Comparison of ENCODE assay signal across 24 cellular contexts in genomic region chr7:107123392-107123791, GRCh38.
"Had no signal": no experiment of that assay in that cellular context is flagged by ENCODE, and none has a peak within 500 bp of the region (broad histone marks: within the 10 kb centered on the region; RNA-seq: fewer than 3 reads in every experiment).

No MANE protein-coding gene starts in this region.

- H3K27ac Mint-ChIP-seq: effector memory CD8-positive, alpha-beta T cell; nephron progenitor cell had no signal

- H3K4me3 Mint-ChIP-seq: nephron progenitor cell; stimulated activated memory B cell treated with anti-CD40 and anti-IgM and Interleukin-4, amounts not matched to agents 10 μg/mL and 1 μg/mL and 100 μg/mL, for 72 hours had no signal

- H3K36me3 Mint-ChIP-seq: naive thymus-derived CD8-positive, alpha-beta T cell; stimulated activated memory B cell treated with anti-CD40 and anti-IgM and Interleukin-4, amounts not matched to agents 10 μg/mL and 1 μg/mL and 100 μg/mL, for 72 hours had no signal

- H3K36me3 ChIP-seq: gastrocnemius medialis, left lung, pancreas, spleen, thoracic aorta, tibial nerve, upper lobe of right lung, vagina had no signal

- H3K4me3 ChIP-seq: gastrocnemius medialis, left lung, pancreas, spleen, thoracic aorta, tibial nerve, upper lobe of right lung, vagina had no signal

- H3K27me3 Mint-ChIP-seq: naive thymus-derived CD8-positive, alpha-beta T cell; stimulated activated memory B cell treated with anti-CD40 and anti-IgM and Interleukin-4, amounts not matched to agents 10 μg/mL and 1 μg/mL and 100 μg/mL, for 72 hours had no signal

- FAIRE-seq: endometrium, pancreas had no signal

- H3K27me3 ChIP-seq: gastrocnemius medialis, left lung, pancreas, spleen, tibial nerve, upper lobe of right lung, vagina had no signal

- H3K9me3 Mint-ChIP-seq: effector memory CD8-positive, alpha-beta T cell; naive thymus-derived CD8-positive, alpha-beta T cell; nephron progenitor cell; stimulated activated memory B cell treated with anti-CD40 and anti-IgM and Interleukin-4, amounts not matched to agents 10 μg/mL and 1 μg/mL and 100 μg/mL, for 72 hours had no signal

- H3K27ac ChIP-seq: gastrocnemius medialis, pancreas, thoracic aorta had no signal

- ATAC-seq: effector memory CD8-positive, alpha-beta T cell; gastrocnemius medialis; naive thymus-derived CD8-positive, alpha-beta T cell; pancreas; stimulated activated memory B cell treated with anti-CD40 and anti-IgM and Interleukin-4, amounts not matched to agents 10 μg/mL and 1 μg/mL and 100 μg/mL, for 72 hours; stimulated activated naive CD8-positive, alpha-beta T cell treated with anti-CD3 and anti-CD28 coated beads, Interleukin-15, Interleukin-2, amounts not matched to agents 100 U/mL and 50 U/mL, for 24 hours had no signal

- H3K4me1 ChIP-seq: gastrocnemius medialis, pancreas, upper lobe of right lung had no signal

- H3K9me3 ChIP-seq: gastrocnemius medialis, left lung, pancreas, spleen, thoracic aorta, tibial nerve, upper lobe of right lung, vagina had no signal

- DNase-seq: cortex of kidney; effector memory CD8-positive, alpha-beta T cell; erythroblast; gastrocnemius medialis; head of caudate nucleus; kidney; left lung; mammary epithelial cell; mesendoderm; midbrain; naive thymus-derived CD8-positive, alpha-beta T cell; nephron progenitor cell; occipital lobe; pancreas; retina; spleen; stimulated activated CD4-positive, alpha-beta T cell treated with anti-CD3 and anti-CD28 coated beads, Interleukin-4, amount 100 ng/mL, for 4 hours; stimulated activated naive CD8-positive, alpha-beta T cell treated with anti-CD3 and anti-CD28 coated beads, Interleukin-15, Interleukin-2, amounts not matched to agents 100 U/mL and 50 U/mL, for 24 hours; upper lobe of right lung had no signal
